Comparison of ENCODE assay signal across 12 cellular contexts in genomic region chr1:32182060-32182459, GRCh38. TPM values are rescaled to one million over a fixed set of nuclear protein-coding genes. Genes with fewer than 3 reads are reported as not detected.
DNase-seq lines count a peak whose midpoint lies in the region; FAIRE-seq and TF ChIP-seq lines count a peak whose summit lies in the region.
"Had no signal": no experiment of that assay in that cellular context is flagged by ENCODE, and none has a peak within 500 bp of the region (broad histone marks: within the 10 kb centered on the region; RNA-seq: fewer than 3 reads in every experiment).

No MANE protein-coding gene starts in this region.

- H3K56ac ChIP-seq in mesendoderm (ENCODE audit: low read length), result no peak overlapping the region

- H3K4me1 ChIP-seq in BLaER1 (peaks cover 63% of the 10 kb centered on the region), HEK293 (ENCODE audit: control insufficient read depth, insufficient read depth, low read length) (peaks cover 6% of the 10 kb centered on the region; the same call in 1 of the 2 replicates), adipocyte (ENCODE audit: control insufficient read depth, insufficient read depth, low read length) (peaks cover 49% of the 10 kb centered on the region), mesendoderm (ENCODE audit: control insufficient read depth, low read depth, low read length) (peaks cover 9% of the 10 kb centered on the region)

- H2BK120ac ChIP-seq in mesendoderm (ENCODE audit: low read depth, low read length), result no peak overlapping the region

- H3K27me3 ChIP-seq in BLaER1 (no peaks in the 10 kb centered on the region), adipocyte (replicated peaks; ENCODE audit: control insufficient read depth, insufficient read depth, low read length) (no peaks in the 10 kb centered on the region), mesendoderm (ENCODE audit: insufficient read depth, low read length, poor library complexity) (no peaks in the 10 kb centered on the region)
- H3K27me3 ChIP-seq: esophagus muscularis mucosa had no signal

- H3K9ac ChIP-seq in BLaER1 (0 out of 2 replicates have a peak overlapping the region, but pooled peaks have one; percentile 30), adipocyte (ENCODE audit: low read length) (peak overlapping the region; percentile 99), mesendoderm (ENCODE audit: low read length) (no peak overlapping the region)

- no peak overlapping the region for H4K8ac ChIP-seq in mesendoderm (ENCODE audit: low read depth, low read length)

- H3K27ac Mint-ChIP-seq in mesothelial cell of epicardium, result peak overlapping the region; percentile 21

- H3K4me1 Mint-ChIP-seq in mesothelial cell of epicardium, result peaks cover 33% of the 10 kb centered on the region

- peaks cover 24% of the 10 kb centered on the region for H3K79me1 ChIP-seq in mesendoderm (ENCODE audit: low read length)

- H3K9me3 ChIP-seq in BLaER1, result no peaks in the 10 kb centered on the region
- H3K9me3 ChIP-seq in HEK293 (ENCODE audit: control insufficient read depth, insufficient read depth, low read depth, low read length), result no peaks in the 10 kb centered on the region
- no peaks in the 10 kb centered on the region for H3K9me3 ChIP-seq in adipocyte (ENCODE audit: control insufficient read depth, low read length)

- H3K4me3 ChIP-seq in BLaER1 (peak overlapping the region; percentile 82; the same call in 1 of the 2 replicates), HEK293 (ENCODE audit: low read depth, low read length) (no peak overlapping the region), adipocyte (ENCODE audit: low read length) (peak overlapping the region; percentile 86), mesendoderm (ENCODE audit: low read length) (no peak overlapping the region)

- no peak overlapping the region; the same call in 1 of the 2 replicates for H3K27ac ChIP-seq in BLaER1
- H3K27ac ChIP-seq in HEK293 (ENCODE audit: extremely low read depth, low read depth, low read length), result no peak overlapping the region
- H3K27ac ChIP-seq in mesendoderm (ENCODE audit: low read depth, low read length), result no peak overlapping the region
- H3K27ac ChIP-seq: HL-60 had no signal

- CTCF ChIA-PET in HEK293 (lab: Yijun Ruan, JAX), result interaction anchor here (0.6 to 0.7 kb wide), 2 partner anchors 65 to 74 kb away, joined by 3 read pairs; partner anchors contain the start of gene KPNA6

- WGBS in mesendoderm (ENCODE audit: extremely low coverage, insufficient coverage, low lambda C conversion rate), result no CpG with 5 or more reads among the region's 6 CpGs

- peaks cover 27% of the 10 kb centered on the region for H3K36me3 Mint-ChIP-seq in mesothelial cell of epicardium

- H3K79me2 ChIP-seq in mesendoderm (ENCODE audit: control insufficient read depth, insufficient read depth, low read length), result peaks cover 37% of the 10 kb centered on the region

- TF ChIP-seq CTCF in HEK293 (tag by site-specific recombination; IDR thresholded peaks at IDR 0.05) (no peak), mesothelial cell of epicardium (IDR thresholded peaks at IDR 0.05; ENCODE audit: unreplicated experiment) (no peak)

- TF ChIP-seq POLR2A in H54 (IDR thresholded peaks at IDR 0.05; ENCODE audit: low read depth, low read length), result no peak

- no peak overlapping the region for H3K23ac ChIP-seq in mesendoderm (ENCODE audit: low read length)

- POLR2A ChIA-PET in HEK293 (lab: Yijun Ruan, JAX), result interaction anchor here (0.6 to 0.9 kb wide), 6 partner anchors 15 to 199 kb away, joined by 3 to 5 read pairs (median 4); partner anchors contain the start of gene IQCC

- DNase-seq in adipocyte (ENCODE audit: low read depth), result no peak
- no peak for DNase-seq in mesothelial cell of epicardium (ENCODE audit: low spot score in 2 of 2, unreplicated experiment in 2 of 2)
- DNase-seq in H4 (ENCODE audit: low spot score), result no peak
- DNase-seq in H54 (ENCODE audit: insufficient read length, low spot score), result no peak
- DNase-seq in mesendoderm, result no peak
- DNase-seq in iPS-NIHi7 (ENCODE audit: extremely low spot score), result no peak
- DNase-seq: NCI-H1436 treated with DMSO at 0.1 percent for 48 hours; stimulated activated naive CD4-positive, alpha-beta T cell treated with Interleukin-2 at 50 U/mL for 16 hours had no signal

- H4K5ac ChIP-seq in mesendoderm (ENCODE audit: low read length), result no peak overlapping the region

- H2BK15ac ChIP-seq in mesendoderm (replicated peaks; ENCODE audit: low read depth), result no peak overlapping the region

- peaks cover 70% of the 10 kb centered on the region for H4K20me1 ChIP-seq in BLaER1

- H3K4me3 Mint-ChIP-seq in mesothelial cell of epicardium, result peak overlapping the region; percentile 22

- H3K18ac ChIP-seq in mesendoderm (ENCODE audit: low read length), result no peak overlapping the region

- H2BK5ac ChIP-seq in mesendoderm (ENCODE audit: low read length), result no peak overlapping the region

- no peaks in the 10 kb centered on the region for H3K9me3 Mint-ChIP-seq in mesothelial cell of epicardium

- H3K4ac ChIP-seq in mesendoderm (ENCODE audit: low read depth, low read length), result no peak overlapping the region

- H2AK5ac ChIP-seq in mesendoderm (ENCODE audit: low read length), result no peak overlapping the region

- peak overlapping the region; percentile 95 for H3K4me2 ChIP-seq in BLaER1
- H3K4me2 ChIP-seq in mesendoderm (ENCODE audit: low read length), result no peak overlapping the region

- no peak for FAIRE-seq in H54 (lab: Jason Lieb, UNC)

- H3K27me3 Mint-ChIP-seq in mesothelial cell of epicardium (ENCODE audit: low read depth), result no peaks in the 10 kb centered on the region

- H3K36me3 ChIP-seq in BLaER1 (peaks cover 61% of the 10 kb centered on the region), HEK293 (ENCODE audit: control insufficient read depth in 2 of 2, insufficient read depth in 1 of 2, low read length in 2 of 2) (peaks cover 39 to 59% of the 10 kb centered on the region in 2 experiments), adipocyte (ENCODE audit: control insufficient read depth, insufficient read depth, low read length, severe bottlenecking) (peaks cover 30% of the 10 kb centered on the region), mesendoderm (ENCODE audit: control insufficient read depth, insufficient read depth, low read length) (peaks cover 12% of the 10 kb centered on the region)

TF ChIP-seq in HEK293, 187 proteins besides CTCF, POLR2A, EP300 and RAD21:
- TF ChIP-seq KLF1 (tag by site-specific recombination; IDR thresholded peaks at IDR 0.05) (peak; percentile 73), ZNF707 (tag by site-specific recombination; IDR thresholded peaks at IDR 0.05) (no peak)
- TF ChIP-seq, protein P1, sequence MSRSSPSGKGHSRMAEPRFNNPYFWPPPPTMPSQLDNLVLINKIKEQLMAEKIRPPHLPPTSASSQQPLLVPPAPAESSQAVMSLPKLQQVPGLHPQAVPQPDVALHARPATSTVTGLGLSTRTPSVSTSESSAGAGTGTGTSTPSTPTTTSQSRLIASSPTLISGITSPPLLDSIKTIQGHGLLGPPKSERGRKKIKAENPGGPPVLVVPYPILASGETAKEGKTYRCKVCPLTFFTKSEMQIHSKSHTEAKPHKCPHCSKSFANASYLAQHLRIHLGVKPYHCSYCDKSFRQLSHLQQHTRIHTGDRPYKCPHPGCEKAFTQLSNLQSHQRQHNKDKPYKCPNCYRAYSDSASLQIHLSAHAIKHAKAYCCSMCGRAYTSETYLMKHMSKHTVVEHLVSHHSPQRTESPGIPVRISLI (tag by site-specific recombination; IDR thresholded peaks at IDR 0.05), result peak; percentile 42; the same call in 1 of the 2 replicates

RNA-seq across cellular contexts. Expression of gene TXLNA, which starts 2.6 kb away (rescaled TPM):
- total RNA-seq in mesothelial cell of epicardium, result 56.6 to 59.7 TPM (median 57.2 TPM) in 3 replicates
- 47.5 and 50.4 TPM in 2 replicates for total RNA-seq in H4 (2014; rRNA removed; shearing (Covaris generic))
- polyA plus RNA-seq in mesendoderm (2013, experiment 1 of 2), result 29.1 TPM
- 28.4 TPM for polyA plus RNA-seq in mesendoderm (2013, experiment 2 of 2)

RNA-seq across cellular contexts. Expression of gene CCDC28B, which starts 18.3 kb away (rescaled TPM):
- 21.6 to 24.9 TPM (median 24.6 TPM) in 3 replicates for total RNA-seq in mesothelial cell of epicardium
- total RNA-seq in H4 (2014; rRNA removed; shearing (Covaris generic)), result 25.1 and 36.3 TPM in 2 replicates
- 12.9 TPM for polyA plus RNA-seq in mesendoderm (2013, experiment 1 of 2)
- 12.8 TPM for polyA plus RNA-seq in mesendoderm (2013, experiment 2 of 2)

RNA-seq across cellular contexts. Expression of gene IQCC, which starts 23.4 kb away (rescaled TPM):
- 3.1 to 3.8 TPM (median 3.3 TPM) in 3 replicates for total RNA-seq in mesothelial cell of epicardium
- 2.6 and 4.3 TPM in 2 replicates for total RNA-seq in H4 (2014; rRNA removed; shearing (Covaris generic))
- polyA plus RNA-seq in mesendoderm (2013, experiment 1 of 2), result 3.1 TPM
- polyA plus RNA-seq in mesendoderm (2013, experiment 2 of 2), result 2.8 TPM

RNA-seq across cellular contexts. Expression of gene DCDC2B, which starts 26.8 kb away (rescaled TPM):
- total RNA-seq in mesothelial cell of epicardium, result 0.11 TPM in 1 of 3 replicates, not detected in the others
- total RNA-seq in H4 (2014; rRNA removed; shearing (Covaris generic)), result not detected in 2 replicates
- polyA plus RNA-seq in mesendoderm (2013, experiment 1 of 2), result not detected
- polyA plus RNA-seq in mesendoderm (2013, experiment 2 of 2), result not detected
- total RNA-seq: esophagus muscularis mucosa had no signal

RNA-seq across cellular contexts. Expression of gene TMEM234, which starts 40.1 kb away (rescaled TPM):
- 28.9 to 33.3 TPM (median 32.9 TPM) in 3 replicates for total RNA-seq in mesothelial cell of epicardium
- 3.5 and 8.1 TPM in 2 replicates for total RNA-seq in H4 (2014; rRNA removed; shearing (Covaris generic))
- 7.2 TPM for polyA plus RNA-seq in mesendoderm (2013, experiment 1 of 2)
- polyA plus RNA-seq in mesendoderm (2013, experiment 2 of 2), result 7.4 TPM

Comparison
In these comparisons a context has a peak if more than half of its experiments do, and no peak if none do; other contexts are left out.
1. H3K4me3 ChIP-seq: peak in BLaER1 (single experiment) and adipocyte (single experiment); none in HEK293 (single experiment) and mesendoderm (single experiment).